1 cellular context compared by ENCODE assay signal in the genomic region with DNA sequence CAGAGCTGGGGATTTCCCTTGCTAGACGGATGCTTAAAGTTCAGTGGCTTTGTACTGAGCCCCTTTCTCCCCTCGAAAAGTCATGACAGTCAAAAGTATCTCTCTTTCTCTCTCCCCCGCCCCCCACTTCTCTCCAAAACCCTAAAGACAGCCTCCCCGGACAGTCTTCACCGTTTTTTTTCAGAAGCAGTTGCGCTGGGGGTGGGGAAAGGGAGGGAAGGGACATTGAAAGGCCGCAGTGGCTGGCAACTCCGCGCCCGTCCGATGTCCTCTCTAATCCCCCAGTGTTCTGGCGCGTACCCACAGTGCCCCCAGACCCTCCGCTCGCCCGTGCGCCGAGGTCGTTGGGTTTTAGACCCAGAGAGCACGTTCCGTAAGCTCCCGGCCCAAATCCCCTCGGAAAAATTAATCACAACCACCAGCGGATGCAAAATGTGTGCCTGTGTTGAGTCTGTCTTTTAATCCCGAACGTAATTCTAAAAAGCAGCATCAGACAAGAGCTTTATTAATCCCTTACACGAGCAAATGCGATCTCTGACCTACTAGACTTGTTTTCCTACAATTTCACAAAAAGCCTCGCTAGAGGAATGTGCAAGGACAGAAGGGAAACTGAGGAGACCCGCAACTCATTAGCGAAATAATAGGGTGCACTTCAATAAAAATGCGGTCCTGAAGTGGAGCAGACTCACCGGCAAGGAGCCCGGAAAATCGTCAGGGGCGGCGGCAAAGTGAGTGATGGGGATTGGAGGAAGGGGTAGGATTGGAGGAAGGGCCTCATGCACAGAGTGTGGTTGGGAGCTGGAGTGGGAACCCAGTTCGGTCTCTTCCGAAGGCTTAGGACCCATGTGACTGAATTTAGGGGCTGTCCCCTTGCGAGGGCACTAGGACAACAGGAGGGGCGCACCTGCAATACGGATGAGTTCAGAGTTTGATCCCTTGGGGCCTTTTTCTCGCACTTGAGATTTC.
TF ChIP-seq lines count a peak whose summit lies in the region.

No MANE protein-coding gene starts in this region.

TF ChIP-seq in liver, 16 proteins besides CTCF, POLR2A, EP300 and RAD21 (continued from another document):
- TF ChIP-seq, protein P1, sequence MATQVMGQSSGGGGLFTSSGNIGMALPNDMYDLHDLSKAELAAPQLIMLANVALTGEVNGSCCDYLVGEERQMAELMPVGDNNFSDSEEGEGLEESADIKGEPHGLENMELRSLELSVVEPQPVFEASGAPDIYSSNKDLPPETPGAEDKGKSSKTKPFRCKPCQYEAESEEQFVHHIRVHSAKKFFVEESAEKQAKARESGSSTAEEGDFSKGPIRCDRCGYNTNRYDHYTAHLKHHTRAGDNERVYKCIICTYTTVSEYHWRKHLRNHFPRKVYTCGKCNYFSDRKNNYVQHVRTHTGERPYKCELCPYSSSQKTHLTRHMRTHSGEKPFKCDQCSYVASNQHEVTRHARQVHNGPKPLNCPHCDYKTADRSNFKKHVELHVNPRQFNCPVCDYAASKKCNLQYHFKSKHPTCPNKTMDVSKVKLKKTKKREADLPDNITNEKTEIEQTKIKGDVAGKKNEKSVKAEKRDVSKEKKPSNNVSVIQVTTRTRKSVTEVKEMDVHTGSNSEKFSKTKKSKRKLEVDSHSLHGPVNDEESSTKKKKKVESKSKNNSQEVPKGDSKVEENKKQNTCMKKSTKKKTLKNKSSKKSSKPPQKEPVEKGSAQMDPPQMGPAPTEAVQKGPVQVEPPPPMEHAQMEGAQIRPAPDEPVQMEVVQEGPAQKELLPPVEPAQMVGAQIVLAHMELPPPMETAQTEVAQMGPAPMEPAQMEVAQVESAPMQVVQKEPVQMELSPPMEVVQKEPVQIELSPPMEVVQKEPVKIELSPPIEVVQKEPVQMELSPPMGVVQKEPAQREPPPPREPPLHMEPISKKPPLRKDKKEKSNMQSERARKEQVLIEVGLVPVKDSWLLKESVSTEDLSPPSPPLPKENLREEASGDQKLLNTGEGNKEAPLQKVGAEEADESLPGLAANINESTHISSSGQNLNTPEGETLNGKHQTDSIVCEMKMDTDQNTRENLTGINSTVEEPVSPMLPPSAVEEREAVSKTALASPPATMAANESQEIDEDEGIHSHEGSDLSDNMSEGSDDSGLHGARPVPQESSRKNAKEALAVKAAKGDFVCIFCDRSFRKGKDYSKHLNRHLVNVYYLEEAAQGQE (IDR thresholded peaks at IDR 0.05) = no peak
- TF ChIP-seq, protein P2, sequence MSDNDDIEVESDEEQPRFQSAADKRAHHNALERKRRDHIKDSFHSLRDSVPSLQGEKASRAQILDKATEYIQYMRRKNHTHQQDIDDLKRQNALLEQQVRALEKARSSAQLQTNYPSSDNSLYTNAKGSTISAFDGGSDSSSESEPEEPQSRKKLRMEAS (IDR thresholded peaks at IDR 0.05) = no peak
- TF ChIP-seq, protein P3, sequence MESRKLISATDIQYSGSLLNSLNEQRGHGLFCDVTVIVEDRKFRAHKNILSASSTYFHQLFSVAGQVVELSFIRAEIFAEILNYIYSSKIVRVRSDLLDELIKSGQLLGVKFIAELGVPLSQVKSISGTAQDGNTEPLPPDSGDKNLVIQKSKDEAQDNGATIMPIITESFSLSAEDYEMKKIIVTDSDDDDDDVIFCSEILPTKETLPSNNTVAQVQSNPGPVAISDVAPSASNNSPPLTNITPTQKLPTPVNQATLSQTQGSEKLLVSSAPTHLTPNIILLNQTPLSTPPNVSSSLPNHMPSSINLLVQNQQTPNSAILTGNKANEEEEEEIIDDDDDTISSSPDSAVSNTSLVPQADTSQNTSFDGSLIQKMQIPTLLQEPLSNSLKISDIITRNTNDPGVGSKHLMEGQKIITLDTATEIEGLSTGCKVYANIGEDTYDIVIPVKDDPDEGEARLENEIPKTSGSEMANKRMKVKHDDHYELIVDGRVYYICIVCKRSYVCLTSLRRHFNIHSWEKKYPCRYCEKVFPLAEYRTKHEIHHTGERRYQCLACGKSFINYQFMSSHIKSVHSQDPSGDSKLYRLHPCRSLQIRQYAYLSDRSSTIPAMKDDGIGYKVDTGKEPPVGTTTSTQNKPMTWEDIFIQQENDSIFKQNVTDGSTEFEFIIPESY (IDR thresholded peaks at IDR 0.05) = no peak
- TF ChIP-seq SP1 (IDR thresholded peaks at IDR 0.05) = no peak
